ENCODE assay signal across 19 cellular contexts in the genomic region with DNA sequence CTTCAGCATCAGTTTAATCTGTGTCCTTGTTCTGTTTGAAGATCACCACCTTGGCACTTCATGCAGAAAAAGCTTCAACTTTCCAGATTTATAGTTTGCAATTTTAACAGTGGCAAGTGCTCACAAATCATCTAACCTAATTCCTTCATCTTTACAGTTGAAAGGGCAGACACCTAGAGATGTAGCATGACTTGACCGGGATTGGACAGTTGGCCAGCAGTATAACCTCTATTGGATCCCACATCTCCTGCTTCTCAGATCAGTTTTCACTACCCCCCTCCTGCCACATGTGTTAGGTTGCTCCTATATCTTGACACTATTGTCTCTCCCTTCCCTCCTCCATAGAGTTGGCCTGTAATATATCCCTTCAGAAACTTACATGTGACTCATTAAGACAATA.
A peak's percentile ranks its signal among the peaks of the same experiment; 100 is the strongest.
DNase-seq lines count a peak whose midpoint lies in the region; TF ChIP-seq lines count a peak whose summit lies in the region.
"Had no signal": no experiment of that assay in that cellular context is flagged by ENCODE, and none has a peak within 500 bp of the region (broad histone marks: within the 10 kb centered on the region; RNA-seq: fewer than 3 reads in every experiment).

No MANE protein-coding gene starts in this region.

- H3K4me1 Mint-ChIP-seq in nephron: peaks cover 33% of the 10 kb centered on the region
- H3K4me1 Mint-ChIP-seq: CD4-positive, alpha-beta memory T cell; CD4-positive, CD25-positive, alpha-beta regulatory T cell; CD8-positive, alpha-beta memory T cell had no signal

- no peak for TF ChIP-seq EP300 in esophagus muscularis mucosa (IDR thresholded peaks at IDR 0.05)

- H3K4me3 Mint-ChIP-seq in nephron: no peak overlapping the region
- H3K4me3 Mint-ChIP-seq: CD4-positive, alpha-beta memory T cell; CD4-positive, CD25-positive, alpha-beta regulatory T cell; CD8-positive, alpha-beta memory T cell had no signal

- no peaks in the 10 kb centered on the region for H3K9me3 ChIP-seq in esophagus muscularis mucosa
- H3K9me3 ChIP-seq: A549, BE2C, Caco-2 had no signal

- peaks cover 5% of the 10 kb centered on the region for H3K9me3 Mint-ChIP-seq in nephron

- H3K27ac Mint-ChIP-seq in nephron: peak overlapping the region in 2 of 3 experiments; percentile 18 to 29
- H3K27ac Mint-ChIP-seq: CD14-positive monocyte; CD4-positive, alpha-beta memory T cell; CD4-positive, CD25-positive, alpha-beta regulatory T cell; CD8-positive, alpha-beta memory T cell had no signal

- H3K27me3 Mint-ChIP-seq in nephron (ENCODE audit: low read depth): no peaks in the 10 kb centered on the region
- H3K27me3 Mint-ChIP-seq: CD4-positive, alpha-beta memory T cell; CD4-positive, CD25-positive, alpha-beta regulatory T cell; CD8-positive, alpha-beta memory T cell had no signal

- DNase-seq in DMS 273 (lab: John Stamatoyannopoulos, UW; ENCODE audit: unreplicated experiment): peak; percentile 18
- DNase-seq in DMS 273 treated with DMSO at 0.1 percent for 48 hours (lab: John Stamatoyannopoulos, UW): no peak
- DNase-seq in esophagus muscularis mucosa (ENCODE audit: extremely low spot score): peak; percentile 55
- DNase-seq in COLO829 (ENCODE audit: low spot score): no peak
- no peak for DNase-seq in NCI-H128 (lab: John Stamatoyannopoulos, UW; ENCODE audit: unreplicated experiment)
- DNase-seq: BE2C; C1 segment of cervical spinal cord; Caco-2; Calu3; CD4-positive, alpha-beta memory T cell; CD4-positive, CD25-positive, alpha-beta regulatory T cell; CD8-positive, alpha-beta memory T cell; DMS79 treated with DMSO at 0.1 percent for 48 hours; GF-D8 had no signal

- no peaks in the 10 kb centered on the region for H3K27me3 ChIP-seq in esophagus muscularis mucosa
- H3K27me3 ChIP-seq: BE2C, BLaER1 had no signal

- no peak overlapping the region for H3K4me3 ChIP-seq in esophagus muscularis mucosa
- H3K4me3 ChIP-seq: A549, BLaER1 had no signal

- no peak for TF ChIP-seq CTCF in esophagus muscularis mucosa (IDR thresholded peaks at IDR 0.05)
- no peak for TF ChIP-seq CTCF in nephron (IDR thresholded peaks at IDR 0.05; ENCODE audit: unreplicated experiment in 3 of 3)

- no peaks in the 10 kb centered on the region for H3K36me3 Mint-ChIP-seq in nephron (ENCODE audit: low read depth)
- H3K36me3 Mint-ChIP-seq: CD4-positive, alpha-beta memory T cell; CD4-positive, CD25-positive, alpha-beta regulatory T cell; CD8-positive, alpha-beta memory T cell had no signal

- no peaks in the 10 kb centered on the region for H3K36me3 ChIP-seq in esophagus muscularis mucosa
- H3K36me3 ChIP-seq: BE2C, BLaER1 had no signal

- H3K27ac ChIP-seq in esophagus muscularis mucosa (replicated peaks in 1 of 4): no peak overlapping the region
- H3K27ac ChIP-seq: 22Rv1, A549, BLaER1 had no signal

- intact Hi-C loops in esophagus muscularis mucosa (cut with DNase I): no loop called here

- WGBS in esophagus muscularis mucosa: 100% methylated on average over 1 of the region's 1 CpG

- peaks cover 5 to 10% (median 8%) of the 10 kb centered on the region in 4 donors for H3K4me1 ChIP-seq in esophagus muscularis mucosa
- H3K4me1 ChIP-seq: A549, Caco-2 had no signal

- TF ChIP-seq POLR2A in esophagus muscularis mucosa (IDR thresholded peaks at IDR 0.05; ENCODE audit: low read depth): no peak

Comparison
In these comparisons a context has a peak if more than half of its experiments do, and no peak if none do; other contexts are left out.
1. DNase-seq: peak in DMS 273 (single experiment) and esophagus muscularis mucosa (single experiment); none in DMS 273 treated with DMSO at 0.1 percent for 48 hours (single experiment), COLO829 (single experiment) and NCI-H128 (single experiment).